7 cellular contexts compared by ENCODE assay signal in the genomic region with DNA sequence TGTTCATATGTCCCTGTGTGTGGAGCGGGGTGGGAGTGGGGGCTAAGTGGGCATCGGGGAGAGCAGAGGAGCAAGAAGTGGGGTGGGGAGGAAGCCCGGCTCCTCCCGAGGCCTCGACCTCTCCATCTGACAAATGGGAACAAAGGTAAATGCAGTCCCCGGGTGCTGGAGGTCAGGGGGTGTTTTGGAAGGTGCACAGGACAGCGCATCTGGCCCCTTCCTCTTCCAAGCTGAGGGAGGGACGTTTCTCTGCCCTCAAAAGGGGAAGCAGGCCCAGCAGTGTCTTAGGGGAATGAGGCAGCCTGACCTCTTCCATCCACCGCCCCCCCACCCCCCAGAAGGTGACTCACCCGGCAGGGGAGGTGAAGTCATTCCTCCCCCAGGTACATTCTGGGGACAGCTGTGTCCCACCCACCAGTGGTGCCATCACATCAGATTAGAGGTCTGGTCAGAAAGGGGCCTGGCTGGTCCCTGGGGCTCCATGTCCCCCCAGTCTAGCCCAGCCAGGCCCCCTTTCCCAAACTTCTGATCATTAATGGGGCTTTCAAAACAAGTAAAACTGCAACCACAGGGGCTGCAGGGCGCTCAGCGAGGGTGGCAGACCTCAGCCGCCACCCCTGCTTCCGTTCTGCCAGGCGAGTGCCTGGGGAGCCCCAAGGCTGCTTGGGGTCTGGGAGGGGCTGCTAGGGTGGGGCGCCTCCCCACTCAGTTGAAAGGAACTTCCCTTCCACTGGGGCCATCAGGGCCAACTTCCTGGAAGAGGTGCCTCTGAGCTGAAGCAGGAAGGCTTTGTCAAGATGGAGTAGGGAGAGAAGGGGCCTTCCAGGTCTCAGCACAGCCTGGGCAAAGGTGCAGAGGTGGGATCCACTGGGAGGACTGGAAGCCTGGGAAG. TPM values are rescaled to one million over a fixed set of nuclear protein-coding genes. Genes with fewer than 3 reads are reported as not detected.
DNase-seq lines count a peak whose midpoint lies in the region; ATAC-seq lines count a peak whose summit lies in the region.

No MANE protein-coding gene starts in this region.

- H3K27ac Mint-ChIP-seq in activated CD8-positive, alpha-beta T cell treated with anti-CD3 and anti-CD28 coated beads, Interleukin-2, amount 10 ng/mL, durations not matched to agents 7 days and 5 days = peak overlapping the region; percentile 90

- peak overlapping the region; percentile 68 for H3K4me3 Mint-ChIP-seq in activated CD8-positive, alpha-beta T cell treated with anti-CD3 and anti-CD28 coated beads, Interleukin-2, amount 10 ng/mL, durations not matched to agents 7 days and 5 days

- DNase-seq in GM19240 (ENCODE audit: insufficient read length, low spot score) (peak; percentile 70), NAMALWA (ENCODE audit: low spot score) (peak; percentile 52), epithelial cell of prostate (ENCODE audit: low read depth, low spot score) (no peak), islet precursor cell (no peak), iPS-NIHi7 (ENCODE audit: extremely low spot score) (no peak)
- peak; percentile 88 for DNase-seq in activated CD8-positive, alpha-beta T cell treated with anti-CD3 and anti-CD28 coated beads, Interleukin-2, amount 10 ng/mL, durations not matched to agents 7 days and 5 days

- peaks cover 44% of the 10 kb centered on the region for H3K36me3 Mint-ChIP-seq in activated CD8-positive, alpha-beta T cell treated with anti-CD3 and anti-CD28 coated beads, Interleukin-2, amount 10 ng/mL, durations not matched to agents 7 days and 5 days (ENCODE audit: low read depth)

- peaks cover 63% of the 10 kb centered on the region for H3K4me1 Mint-ChIP-seq in activated CD8-positive, alpha-beta T cell treated with anti-CD3 and anti-CD28 coated beads, Interleukin-2, amount 10 ng/mL, durations not matched to agents 7 days and 5 days (ENCODE audit: low read depth)

- peak; percentile 68 for ATAC-seq in activated CD8-positive, alpha-beta T cell treated with anti-CD3 and anti-CD28 coated beads, Interleukin-2, amount 10 ng/mL, durations not matched to agents 7 days and 5 days

- no peaks in the 10 kb centered on the region for H3K9me3 Mint-ChIP-seq in activated CD8-positive, alpha-beta T cell treated with anti-CD3 and anti-CD28 coated beads, Interleukin-2, amount 10 ng/mL, durations not matched to agents 7 days and 5 days (ENCODE audit: insufficient read depth)

- H3K27me3 Mint-ChIP-seq in activated CD8-positive, alpha-beta T cell treated with anti-CD3 and anti-CD28 coated beads, Interleukin-2, amount 10 ng/mL, durations not matched to agents 7 days and 5 days (ENCODE audit: low read depth) = no peaks in the 10 kb centered on the region

- H3K27ac ChIP-seq in epithelial cell of prostate (peak overlapping the region; percentile 32), skin epidermis (peak overlapping the region in 20 of 21 experiments; percentile 71 to 99 (median 84))

- CTCF ChIA-PET in activated CD8-positive, alpha-beta T cell treated with anti-CD3 and anti-CD28 coated beads, Interleukin-2, amount 10 ng/mL, durations not matched to agents 7 days and 5 days (lab: Charles Lee) = interaction anchor here (0.9 to 1.0 kb wide), 2 partner anchors 24 to 80 kb away, joined by 3 to 4 read pairs; no protein-coding TSS in a partner anchor

- peak overlapping the region in 1 of 7 experiments; percentile 0 for H3K4me3 ChIP-seq in skin epidermis

- POLR2A ChIA-PET in activated CD8-positive, alpha-beta T cell treated with anti-CD3 and anti-CD28 coated beads, Interleukin-2, amount 10 ng/mL, durations not matched to agents 7 days and 5 days (lab: Charles Lee) = interaction anchor here (0.6 to 1.9 kb wide), 4 partner anchors 9 to 25 kb away, joined by 3 to 13 read pairs (median 10); no protein-coding TSS in a partner anchor

RNA-seq across cellular contexts. Expression of gene LFNG, which starts 10.7 kb away (rescaled TPM):
- 100 to 1,000 TPM; 134 to 136 TPM for total RNA-seq in activated CD8-positive, alpha-beta T cell treated with anti-CD3 and anti-CD28 coated beads, Interleukin-2, amount 10 ng/mL, durations not matched to agents 7 days and 5 days

RNA-seq across cellular contexts. Expression of gene BRAT1, which starts 25.0 kb away (rescaled TPM):
- 10 to 100 TPM; 39.4 to 40.7 TPM for total RNA-seq in activated CD8-positive, alpha-beta T cell treated with anti-CD3 and anti-CD28 coated beads, Interleukin-2, amount 10 ng/mL, durations not matched to agents 7 days and 5 days

RNA-seq across cellular contexts. Expression of gene IQCE, which starts 28.5 kb away (rescaled TPM):
- 10 to 100 TPM; 11.6 to 12.4 TPM for total RNA-seq in activated CD8-positive, alpha-beta T cell treated with anti-CD3 and anti-CD28 coated beads, Interleukin-2, amount 10 ng/mL, durations not matched to agents 7 days and 5 days

RNA-seq across cellular contexts. Expression of gene GRIFIN, which starts 54.1 kb away (rescaled TPM):
- not detected for total RNA-seq in activated CD8-positive, alpha-beta T cell treated with anti-CD3 and anti-CD28 coated beads, Interleukin-2, amount 10 ng/mL, durations not matched to agents 7 days and 5 days

Comparison
In these comparisons a context has a peak if more than half of its experiments do, and no peak if none do; other contexts are left out.
1. DNase-seq: peak in GM19240 (single experiment), NAMALWA (single experiment) and activated CD8-positive, alpha-beta T cell treated with anti-CD3 and anti-CD28 coated beads, Interleukin-2, amount 10 ng/mL, durations not matched to agents 7 days and 5 days (single experiment); none in epithelial cell of prostate (single experiment), islet precursor cell (single experiment) and iPS-NIHi7 (single experiment).